24 cellular contexts compared by ENCODE assay signal in genomic region chr9:123609844-123610243, GRCh38.
DNase-seq lines count a peak whose midpoint lies in the region; ATAC-seq, FAIRE-seq and TF ChIP-seq lines count a peak whose summit lies in the region.
"Had no signal": no experiment of that assay in that cellular context is flagged by ENCODE, and none has a peak within 500 bp of the region (broad histone marks: within the 10 kb centered on the region; RNA-seq: fewer than 3 reads in every experiment).

No MANE protein-coding gene starts in this region.

- no peaks in the 10 kb centered on the region for H4K20me1 ChIP-seq in GM23248 (ENCODE audit: insufficient read depth)
- H4K20me1 ChIP-seq in K562 (replicated peaks; ENCODE audit: control insufficient read depth, insufficient read depth, low read length): no peaks in the 10 kb centered on the region
- H4K20me1 ChIP-seq: BLaER1 had no signal

- H3K9ac ChIP-seq in GM23248 (no peak overlapping the region), K562 (ENCODE audit: insufficient read depth in 1 of 2, low read depth in 2 of 2, low read length in 2 of 2) (no peak overlapping the region)
- H3K9ac ChIP-seq: BLaER1 had no signal

- no peak for TF ChIP-seq CTCF in K562 (IDR thresholded peaks at IDR 0.05 in 2 of 3, conservative IDR thresholded peaks at IDR 0.05 in 1 of 3; ENCODE audit: insufficient read depth in 2 of 3, low read depth in 1 of 3, low read length in 3 of 3)

- no peak overlapping the region for H3K4me3 Mint-ChIP-seq in activated naive CD8-positive, alpha-beta T cell treated with anti-CD3 and anti-CD28 coated beads for 36 hours
- H3K4me3 Mint-ChIP-seq: activated naive CD8-positive, alpha-beta T cell treated with anti-CD3 and anti-CD28 coated beads, Interleukin-2, amount 50 U/mL, for 24 hours; endodermal cell had no signal

- CTCF ChIA-PET in K562 (lab: Yijun Ruan, JAX; ENCODE audit: low intra/inter-chr PET ratio): no interaction called here

- H3K27me3 Mint-ChIP-seq in activated naive CD8-positive, alpha-beta T cell treated with anti-CD3 and anti-CD28 coated beads for 36 hours: no peaks in the 10 kb centered on the region
- H3K27me3 Mint-ChIP-seq: activated naive CD8-positive, alpha-beta T cell treated with anti-CD3 and anti-CD28 coated beads, Interleukin-2, amount 50 U/mL, for 24 hours had no signal

- H3F3A ChIP-seq in GM23248 (ENCODE audit: insufficient read depth): peaks cover 16% of the 10 kb centered on the region; the same call in 1 of the 2 replicates

- no peak overlapping the region for H3K27ac ChIP-seq in GM23248
- H3K27ac ChIP-seq in K562 (ENCODE audit: extremely low read depth, low read depth, low read length): no peak overlapping the region
- H3K27ac ChIP-seq: 22Rv1, BLaER1, colonic mucosa, stomach had no signal

- H3K4me1 Mint-ChIP-seq in activated naive CD8-positive, alpha-beta T cell treated with anti-CD3 and anti-CD28 coated beads for 36 hours: no peaks in the 10 kb centered on the region
- H3K4me1 Mint-ChIP-seq: activated naive CD8-positive, alpha-beta T cell treated with anti-CD3 and anti-CD28 coated beads, Interleukin-2, amount 50 U/mL, for 24 hours had no signal

- no peak overlapping the region for H3K27ac Mint-ChIP-seq in activated naive CD8-positive, alpha-beta T cell treated with anti-CD3 and anti-CD28 coated beads for 36 hours
- H3K27ac Mint-ChIP-seq: activated naive CD8-positive, alpha-beta T cell treated with anti-CD3 and anti-CD28 coated beads, Interleukin-2, amount 50 U/mL, for 24 hours; endodermal cell had no signal

- no peak for TF ChIP-seq RAD21 in K562 (CRISPR knock-in tag; conservative IDR thresholded peaks at IDR 0.05 in 1 of 2, IDR thresholded peaks at IDR 0.05 in 1 of 2)

- in situ Hi-C loops in GM23248 (cut with MboI): no loop called here
- in situ Hi-C loops in K562 (cut with MboI): no loop called here

- POLR2A ChIA-PET in K562 (lab: Yijun Ruan, JAX): interaction anchor here (0.5 kb wide), 1 partner anchor 811 kb away, joined by 3 read pairs; no protein-coding TSS in a partner anchor

- no peak for ATAC-seq in K562
- ATAC-seq: activated naive CD8-positive, alpha-beta T cell treated with anti-CD3 and anti-CD28 coated beads, Interleukin-2, amount 50 U/mL, for 24 hours; mucosa of descending colon; Right ventricle myocardium inferior had no signal

- no peaks in the 10 kb centered on the region for H3K9me2 ChIP-seq in GM23248 (ENCODE audit: insufficient read depth)

- no peaks in the 10 kb centered on the region for H3K9me3 ChIP-seq in GM23248 (ENCODE audit: low read depth)
- no peaks in the 10 kb centered on the region for H3K9me3 ChIP-seq in K562 (replicated peaks; ENCODE audit: control insufficient read depth, insufficient read depth, low read depth, low read length)
- H3K9me3 ChIP-seq: BLaER1, colonic mucosa, mucosa of descending colon, stomach had no signal

- H3K4me2 ChIP-seq in GM23248 (ENCODE audit: unreplicated experiment): no peak overlapping the region
- H3K4me2 ChIP-seq in K562 (ENCODE audit: insufficient read depth, low read length): no peak overlapping the region
- H3K4me2 ChIP-seq: BLaER1, smooth muscle cell had no signal

- no TSS peak for BruUV-seq in K562 (replicated peaks; lab: Mats Ljungman, UMichigan)

- no peak for TF ChIP-seq EP300 in K562 (IDR thresholded peaks at IDR 0.05; ENCODE audit: low read length)

- H3K79me2 ChIP-seq in GM23248 (ENCODE audit: insufficient read depth) (no peaks in the 10 kb centered on the region), K562 (ENCODE audit: control insufficient read depth, insufficient read depth, low read length) (no peaks in the 10 kb centered on the region)

- WGBS in GM23248 (ENCODE audit: low coverage in 1 of 2, low lambda C conversion rate in 2 of 2, missing lambda C conversion rate in 2 of 2), 2 experiments: 71 to 83% methylated on average over 6 of the region's 6 CpGs
- WGBS in K562 (ENCODE audit: insufficient coverage, low coverage, missing lambda C conversion rate): 75% methylated on average over 6 of the region's 6 CpGs

- no peak overlapping the region for H2AFZ ChIP-seq in GM23248
- H2AFZ ChIP-seq in K562 (ENCODE audit: low read depth, low read length): no peak overlapping the region

- H3K4me3 ChIP-seq in GM23248: no peak overlapping the region
- H3K4me3 ChIP-seq in K562: no peak overlapping the region
- H3K4me3 ChIP-seq: BLaER1, colonic mucosa, mucosa of descending colon, smooth muscle cell, stomach had no signal

- H3K4me1 ChIP-seq in GM23248 (ENCODE audit: insufficient read depth) (peaks cover 9% of the 10 kb centered on the region; the same call in 1 of the 2 replicates), K562 (replicated peaks in 1 of 2; ENCODE audit: control insufficient read depth in 2 of 2, insufficient read depth in 2 of 2, low read length in 2 of 2) (peaks cover 0 to 5% of the 10 kb centered on the region in 2 experiments; a peak in 1 of 5 replicates)
- H3K4me1 ChIP-seq: BLaER1, colonic mucosa, stomach had no signal

- DNase-seq in DMS 273 (lab: John Stamatoyannopoulos, UW; ENCODE audit: unreplicated experiment) (peak; percentile 26), DMS 273 treated with DMSO at 0.1 percent for 48 hours (lab: John Stamatoyannopoulos, UW) (no peak), GM23248 (peak; percentile 40), K562 (ENCODE audit: extremely low read depth in 1 of 4, low spot score in 3 of 4) (no peak), myocyte (ENCODE audit: low read depth) (peak; percentile 23), frontal cortex (ENCODE audit: low spot score in 2 of 2) (no peak), DMS53 (lab: John Stamatoyannopoulos, UW) (no peak)
- DNase-seq in activated naive CD8-positive, alpha-beta T cell treated with anti-CD3 and anti-CD28 coated beads for 36 hours: no peak
- DNase-seq: activated CD4-positive, alpha-beta T cell treated with anti-CD3 and anti-CD28 coated beads for 48 hours; activated CD8-positive, alpha-beta memory T cell treated with anti-CD3 and anti-CD28 coated beads, Interleukin-2, amount 50 U/mL, for 4 hours; activated naive CD8-positive, alpha-beta T cell treated with anti-CD3 and anti-CD28 coated beads, Interleukin-2, amount 50 U/mL, for 24 hours; colonic mucosa; endodermal cell; mucosa of descending colon; stimulated activated CD4-positive, alpha-beta T cell treated with anti-CD3 and anti-CD28 coated beads, Interleukin-4, amount 100 ng/mL, for 24 hours; stomach; trophoblast cell had no signal

- no peak for FAIRE-seq in K562 (lab: Jason Lieb, UNC)
- FAIRE-seq in frontal cortex (lab: Jason Lieb, UNC): no peak
- FAIRE-seq: D721Med, islet of Langerhans, TTC549 had no signal

- no peaks in the 10 kb centered on the region for H3K9me1 ChIP-seq in K562 (ENCODE audit: control insufficient read depth, insufficient read depth, low read length)

- no peaks in the 10 kb centered on the region for H3K27me3 ChIP-seq in GM23248 (replicated peaks; ENCODE audit: insufficient read depth)
- no peaks in the 10 kb centered on the region for H3K27me3 ChIP-seq in K562 (ENCODE audit: control insufficient read depth in 2 of 2, insufficient read depth in 2 of 2, low read length in 2 of 2)
- H3K27me3 ChIP-seq: BLaER1, colonic mucosa, stomach had no signal

- no peak for TF ChIP-seq POLR2A in K562 (conservative IDR thresholded peaks at IDR 0.05)

- H3K9me3 Mint-ChIP-seq in activated naive CD8-positive, alpha-beta T cell treated with anti-CD3 and anti-CD28 coated beads for 36 hours: no peaks in the 10 kb centered on the region
- H3K9me3 Mint-ChIP-seq: activated naive CD8-positive, alpha-beta T cell treated with anti-CD3 and anti-CD28 coated beads, Interleukin-2, amount 50 U/mL, for 24 hours; endodermal cell had no signal

- intact Hi-C loops in K562 (cut with micrococcal nuclease): no loop called here

- H3K36me3 Mint-ChIP-seq in activated naive CD8-positive, alpha-beta T cell treated with anti-CD3 and anti-CD28 coated beads for 36 hours: peaks cover 2% of the 10 kb centered on the region

- H3K36me3 ChIP-seq in GM23248 (ENCODE audit: low read depth): no peaks in the 10 kb centered on the region
- no peaks in the 10 kb centered on the region; the same call in 1 of the 3 replicates for H3K36me3 ChIP-seq in K562 (ENCODE audit: control insufficient read depth, insufficient read depth, low read length)
- H3K36me3 ChIP-seq: colonic mucosa had no signal

TF ChIP-seq in K562, 482 proteins besides CTCF, POLR2A, EP300 and RAD21:
- peak; percentile 64 for TF ChIP-seq NFIC (IDR thresholded peaks at IDR 0.05)
- no peak for TF ChIP-seq ZMIZ1 (IDR thresholded peaks at IDR 0.05; ENCODE audit: low read depth in 2 of 2, low read length in 2 of 2)
TF ChIP-seq in K562: peak in this region for 1.

Comparison
In these comparisons a context has a peak if more than half of its experiments do, and no peak if none do; other contexts are left out.
1. DNase-seq: peak in DMS 273 (single experiment), GM23248 (single experiment) and myocyte (single experiment); none in DMS 273 treated with DMSO at 0.1 percent for 48 hours (single experiment), K562 (0 of 4), frontal cortex (0 of 2), activated naive CD8-positive, alpha-beta T cell treated with anti-CD3 and anti-CD28 coated beads for 36 hours (single experiment) and DMS53 (single experiment).